Comparison of ENCODE assay signal across 1 cellular context in the genomic region with DNA sequence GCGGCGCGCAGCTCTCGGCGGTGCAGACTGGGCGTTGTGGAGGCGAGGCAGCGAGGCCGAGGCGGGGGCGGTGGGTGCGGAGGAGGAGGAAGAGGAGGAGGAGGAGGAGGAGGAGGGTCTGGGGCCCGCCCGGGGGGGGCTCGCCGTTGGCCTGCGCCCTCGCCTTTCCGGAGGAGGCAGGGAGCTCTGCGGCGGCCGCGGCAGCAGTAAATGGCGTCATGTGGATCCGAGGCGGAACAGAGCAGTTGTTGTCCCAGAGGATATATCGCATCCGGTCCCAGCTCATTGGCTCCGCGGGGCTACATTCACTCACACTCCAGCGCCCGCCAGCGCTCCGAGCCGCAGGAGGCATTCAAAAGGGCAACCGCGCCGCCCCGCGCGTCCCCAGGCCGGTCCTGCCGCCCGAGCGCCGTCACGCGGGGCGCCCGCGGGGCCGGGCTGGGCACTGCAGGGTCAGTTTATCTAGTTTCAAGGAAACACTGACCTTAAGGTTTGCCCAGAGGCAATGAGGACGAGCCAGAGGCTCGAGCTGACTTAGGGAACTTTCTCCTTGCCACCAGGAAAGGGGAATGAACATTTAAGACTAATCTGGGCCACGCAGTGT.
TF ChIP-seq lines count a peak whose summit lies in the region.

A gene with protein sequence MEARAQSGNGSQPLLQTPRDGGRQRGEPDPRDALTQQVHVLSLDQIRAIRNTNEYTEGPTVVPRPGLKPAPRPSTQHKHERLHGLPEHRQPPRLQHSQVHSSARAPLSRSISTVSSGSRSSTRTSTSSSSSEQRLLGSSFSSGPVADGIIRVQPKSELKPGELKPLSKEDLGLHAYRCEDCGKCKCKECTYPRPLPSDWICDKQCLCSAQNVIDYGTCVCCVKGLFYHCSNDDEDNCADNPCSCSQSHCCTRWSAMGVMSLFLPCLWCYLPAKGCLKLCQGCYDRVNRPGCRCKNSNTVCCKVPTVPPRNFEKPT (minus strand): TSS at position 29 of the 604 bp plus-strand sequence. CDS start 3,421 bp downstream, outside the sequence.

TF ChIP-seq in HepG2, 621 proteins besides CTCF, POLR2A, EP300 and RAD21 (continued from another document and continues in another):
- TF ChIP-seq, protein P1, sequence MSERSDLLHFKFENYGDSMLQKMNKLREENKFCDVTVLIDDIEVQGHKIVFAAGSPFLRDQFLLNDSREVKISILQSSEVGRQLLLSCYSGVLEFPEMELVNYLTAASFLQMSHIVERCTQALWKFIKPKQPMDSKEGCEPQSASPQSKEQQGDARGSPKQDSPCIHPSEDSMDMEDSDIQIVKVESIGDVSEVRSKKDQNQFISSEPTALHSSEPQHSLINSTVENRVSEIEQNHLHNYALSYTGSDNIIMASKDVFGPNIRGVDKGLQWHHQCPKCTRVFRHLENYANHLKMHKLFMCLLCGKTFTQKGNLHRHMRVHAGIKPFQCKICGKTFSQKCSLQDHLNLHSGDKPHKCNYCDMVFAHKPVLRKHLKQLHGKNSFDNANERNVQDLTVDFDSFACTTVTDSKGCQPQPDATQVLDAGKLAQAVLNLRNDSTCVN (CRISPR knock-in tag; IDR thresholded peaks at IDR 0.05; ENCODE audit: borderline replicate concordance), result no peak; the same call in 1 of the 2 replicates
- TF ChIP-seq SMYD3 (CRISPR knock-in tag; IDR thresholded peaks at IDR 0.05), result no peak
- TF ChIP-seq ZNF432 (CRISPR knock-in tag; IDR thresholded peaks at IDR 0.05; ENCODE audit: borderline replicate concordance), result no peak
- no peak for TF ChIP-seq ZNF878 (CRISPR knock-in tag; IDR thresholded peaks at IDR 0.05)
- peak; percentile 74; the same call in 1 of the 2 replicates for TF ChIP-seq ATF7-NPFF (CRISPR knock-in tag; IDR thresholded peaks at IDR 0.05; ENCODE audit: low read depth)
- TF ChIP-seq, protein P2, sequence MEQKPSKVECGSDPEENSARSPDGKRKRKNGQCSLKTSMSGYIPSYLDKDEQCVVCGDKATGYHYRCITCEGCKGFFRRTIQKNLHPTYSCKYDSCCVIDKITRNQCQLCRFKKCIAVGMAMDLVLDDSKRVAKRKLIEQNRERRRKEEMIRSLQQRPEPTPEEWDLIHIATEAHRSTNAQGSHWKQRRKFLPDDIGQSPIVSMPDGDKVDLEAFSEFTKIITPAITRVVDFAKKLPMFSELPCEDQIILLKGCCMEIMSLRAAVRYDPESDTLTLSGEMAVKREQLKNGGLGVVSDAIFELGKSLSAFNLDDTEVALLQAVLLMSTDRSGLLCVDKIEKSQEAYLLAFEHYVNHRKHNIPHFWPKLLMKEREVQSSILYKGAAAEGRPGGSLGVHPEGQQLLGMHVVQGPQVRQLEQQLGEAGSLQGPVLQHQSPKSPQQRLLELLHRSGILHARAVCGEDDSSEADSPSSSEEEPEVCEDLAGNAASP (CRISPR knock-in tag; IDR thresholded peaks at IDR 0.05; ENCODE audit: borderline replicate concordance), result 0 out of 2 replicates have a peak, but pooled peaks have one; percentile 18
- TF ChIP-seq KAT8 (CRISPR knock-in tag; IDR thresholded peaks at IDR 0.05), result peak; percentile 56; the same call in 1 of the 2 replicates
- TF ChIP-seq FOSL1 (CRISPR knock-in tag; IDR thresholded peaks at IDR 0.05; ENCODE audit: borderline replicate concordance), result no peak
- peak; percentile 66; the same call in 1 of the 2 replicates for TF ChIP-seq ZNF788 (CRISPR knock-in tag; IDR thresholded peaks at IDR 0.05; ENCODE audit: borderline replicate concordance)
- TF ChIP-seq GTF2F1 (IDR thresholded peaks at IDR 0.05; ENCODE audit: low read length), result no peak
- TF ChIP-seq, protein P3, sequence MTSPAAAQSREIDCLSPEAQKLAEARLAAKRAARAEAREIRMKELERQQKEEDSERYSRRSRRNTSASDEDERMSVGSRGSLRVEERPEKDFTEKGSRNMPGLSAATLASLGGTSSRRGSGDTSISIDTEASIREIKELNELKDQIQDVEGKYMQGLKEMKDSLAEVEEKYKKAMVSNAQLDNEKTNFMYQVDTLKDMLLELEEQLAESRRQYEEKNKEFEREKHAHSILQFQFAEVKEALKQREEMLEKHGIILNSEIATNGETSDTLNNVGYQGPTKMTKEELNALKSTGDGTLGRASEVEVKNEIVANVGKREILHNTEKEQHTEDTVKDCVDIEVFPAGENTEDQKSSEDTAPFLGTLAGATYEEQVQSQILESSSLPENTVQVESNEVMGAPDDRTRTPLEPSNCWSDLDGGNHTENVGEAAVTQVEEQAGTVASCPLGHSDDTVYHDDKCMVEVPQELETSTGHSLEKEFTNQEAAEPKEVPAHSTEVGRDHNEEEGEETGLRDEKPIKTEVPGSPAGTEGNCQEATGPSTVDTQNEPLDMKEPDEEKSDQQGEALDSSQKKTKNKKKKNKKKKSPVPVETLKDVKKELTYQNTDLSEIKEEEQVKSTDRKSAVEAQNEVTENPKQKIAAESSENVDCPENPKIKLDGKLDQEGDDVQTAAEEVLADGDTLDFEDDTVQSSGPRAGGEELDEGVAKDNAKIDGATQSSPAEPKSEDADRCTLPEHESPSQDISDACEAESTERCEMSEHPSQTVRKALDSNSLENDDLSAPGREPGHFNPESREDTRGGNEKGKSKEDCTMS (CRISPR knock-in tag; conservative IDR thresholded peaks at IDR 0.05), result no peak
- no peak for TF ChIP-seq ZNF720 (CRISPR knock-in tag; IDR thresholded peaks at IDR 0.05)
- TF ChIP-seq ZNF605 (CRISPR knock-in tag; IDR thresholded peaks at IDR 0.05), result no peak
- TF ChIP-seq ZNF547 (CRISPR knock-in tag; IDR thresholded peaks at IDR 0.05), result no peak
- peak; percentile 81 for TF ChIP-seq ZNF264 (CRISPR knock-in tag; IDR thresholded peaks at IDR 0.05)
- TF ChIP-seq KMT2A (CRISPR knock-in tag; IDR thresholded peaks at IDR 0.05), result peak; percentile 45; the same call in 1 of the 2 replicates
- peak; percentile 30; the same call in 1 of the 2 replicates for TF ChIP-seq CREB1 (IDR thresholded peaks at IDR 0.05)
- no peak for TF ChIP-seq CREB1 (CRISPR knock-in tag; IDR thresholded peaks at IDR 0.05)
- TF ChIP-seq SATB2 (CRISPR knock-in tag; IDR thresholded peaks at IDR 0.05), result no peak
- TF ChIP-seq, protein P4, sequence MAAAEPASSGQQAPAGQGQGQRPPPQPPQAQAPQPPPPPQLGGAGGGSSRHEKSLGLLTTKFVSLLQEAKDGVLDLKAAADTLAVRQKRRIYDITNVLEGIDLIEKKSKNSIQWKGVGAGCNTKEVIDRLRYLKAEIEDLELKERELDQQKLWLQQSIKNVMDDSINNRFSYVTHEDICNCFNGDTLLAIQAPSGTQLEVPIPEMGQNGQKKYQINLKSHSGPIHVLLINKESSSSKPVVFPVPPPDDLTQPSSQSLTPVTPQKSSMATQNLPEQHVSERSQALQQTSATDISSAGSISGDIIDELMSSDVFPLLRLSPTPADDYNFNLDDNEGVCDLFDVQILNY (CRISPR knock-in tag; conservative IDR thresholded peaks at IDR 0.05), result no peak
- TF ChIP-seq ZNF749 (CRISPR knock-in tag; IDR thresholded peaks at IDR 0.05; ENCODE audit: borderline replicate concordance), result no peak
- TF ChIP-seq PCBP1 (IDR thresholded peaks at IDR 0.05; ENCODE audit: borderline replicate concordance, low read depth, low read length), result no peak
- no peak for TF ChIP-seq FOXP1 (IDR thresholded peaks at IDR 0.05)
- peak; percentile 9; the same call in 1 of the 2 replicates for TF ChIP-seq FOXP1 (CRISPR knock-in tag; IDR thresholded peaks at IDR 0.05)
- TF ChIP-seq ZFP37 (CRISPR knock-in tag; IDR thresholded peaks at IDR 0.05; ENCODE audit: borderline replicate concordance), result 0 out of 2 replicates have a peak, but pooled peaks have one; percentile 66
- 0 out of 2 replicates have a peak, but pooled peaks have one; percentile 16 for TF ChIP-seq ZNF558 (CRISPR knock-in tag; IDR thresholded peaks at IDR 0.05; ENCODE audit: borderline replicate concordance)
- TF ChIP-seq, protein P5, sequence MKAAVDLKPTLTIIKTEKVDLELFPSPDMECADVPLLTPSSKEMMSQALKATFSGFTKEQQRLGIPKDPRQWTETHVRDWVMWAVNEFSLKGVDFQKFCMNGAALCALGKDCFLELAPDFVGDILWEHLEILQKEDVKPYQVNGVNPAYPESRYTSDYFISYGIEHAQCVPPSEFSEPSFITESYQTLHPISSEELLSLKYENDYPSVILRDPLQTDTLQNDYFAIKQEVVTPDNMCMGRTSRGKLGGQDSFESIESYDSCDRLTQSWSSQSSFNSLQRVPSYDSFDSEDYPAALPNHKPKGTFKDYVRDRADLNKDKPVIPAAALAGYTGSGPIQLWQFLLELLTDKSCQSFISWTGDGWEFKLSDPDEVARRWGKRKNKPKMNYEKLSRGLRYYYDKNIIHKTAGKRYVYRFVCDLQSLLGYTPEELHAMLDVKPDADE (CRISPR knock-in tag; IDR thresholded peaks at IDR 0.05), result no peak
- no peak for TF ChIP-seq ZNF644 (CRISPR knock-in tag; IDR thresholded peaks at IDR 0.05; ENCODE audit: low read depth)
- TF ChIP-seq JUN (CRISPR knock-in tag; IDR thresholded peaks at IDR 0.05), result no peak
- TF ChIP-seq, protein P6, sequence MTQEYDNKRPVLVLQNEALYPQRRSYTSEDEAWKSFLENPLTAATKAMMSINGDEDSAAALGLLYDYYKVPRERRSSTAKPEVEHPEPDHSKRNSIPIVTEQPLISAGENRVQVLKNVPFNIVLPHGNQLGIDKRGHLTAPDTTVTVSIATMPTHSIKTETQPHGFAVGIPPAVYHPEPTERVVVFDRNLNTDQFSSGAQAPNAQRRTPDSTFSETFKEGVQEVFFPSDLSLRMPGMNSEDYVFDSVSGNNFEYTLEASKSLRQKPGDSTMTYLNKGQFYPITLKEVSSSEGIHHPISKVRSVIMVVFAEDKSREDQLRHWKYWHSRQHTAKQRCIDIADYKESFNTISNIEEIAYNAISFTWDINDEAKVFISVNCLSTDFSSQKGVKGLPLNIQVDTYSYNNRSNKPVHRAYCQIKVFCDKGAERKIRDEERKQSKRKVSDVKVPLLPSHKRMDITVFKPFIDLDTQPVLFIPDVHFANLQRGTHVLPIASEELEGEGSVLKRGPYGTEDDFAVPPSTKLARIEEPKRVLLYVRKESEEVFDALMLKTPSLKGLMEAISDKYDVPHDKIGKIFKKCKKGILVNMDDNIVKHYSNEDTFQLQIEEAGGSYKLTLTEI (CRISPR knock-in tag; conservative IDR thresholded peaks at IDR 0.05), result no peak
- TF ChIP-seq, protein P7, sequence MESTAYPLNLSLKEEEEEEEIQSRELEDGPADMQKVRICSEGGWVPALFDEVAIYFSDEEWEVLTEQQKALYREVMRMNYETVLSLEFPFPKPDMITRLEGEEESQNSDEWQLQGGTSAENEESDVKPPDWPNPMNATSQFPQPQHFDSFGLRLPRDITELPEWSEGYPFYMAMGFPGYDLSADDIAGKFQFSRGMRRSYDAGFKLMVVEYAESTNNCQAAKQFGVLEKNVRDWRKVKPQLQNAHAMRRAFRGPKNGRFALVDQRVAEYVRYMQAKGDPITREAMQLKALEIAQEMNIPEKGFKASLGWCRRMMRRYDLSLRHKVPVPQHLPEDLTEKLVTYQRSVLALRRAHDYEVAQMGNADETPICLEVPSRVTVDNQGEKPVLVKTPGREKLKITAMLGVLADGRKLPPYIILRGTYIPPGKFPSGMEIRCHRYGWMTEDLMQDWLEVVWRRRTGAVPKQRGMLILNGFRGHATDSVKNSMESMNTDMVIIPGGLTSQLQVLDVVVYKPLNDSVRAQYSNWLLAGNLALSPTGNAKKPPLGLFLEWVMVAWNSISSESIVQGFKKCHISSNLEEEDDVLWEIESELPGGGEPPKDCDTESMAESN (CRISPR knock-in tag; conservative IDR thresholded peaks at IDR 0.05), result peak; percentile 50; the same call in 1 of the 2 replicates
- TF ChIP-seq PITX1 (CRISPR knock-in tag; IDR thresholded peaks at IDR 0.05), result peak; percentile 76
- TF ChIP-seq, protein P8, sequence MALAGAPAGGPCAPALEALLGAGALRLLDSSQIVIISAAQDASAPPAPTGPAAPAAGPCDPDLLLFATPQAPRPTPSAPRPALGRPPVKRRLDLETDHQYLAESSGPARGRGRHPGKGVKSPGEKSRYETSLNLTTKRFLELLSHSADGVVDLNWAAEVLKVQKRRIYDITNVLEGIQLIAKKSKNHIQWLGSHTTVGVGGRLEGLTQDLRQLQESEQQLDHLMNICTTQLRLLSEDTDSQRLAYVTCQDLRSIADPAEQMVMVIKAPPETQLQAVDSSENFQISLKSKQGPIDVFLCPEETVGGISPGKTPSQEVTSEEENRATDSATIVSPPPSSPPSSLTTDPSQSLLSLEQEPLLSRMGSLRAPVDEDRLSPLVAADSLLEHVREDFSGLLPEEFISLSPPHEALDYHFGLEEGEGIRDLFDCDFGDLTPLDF (CRISPR knock-in tag; IDR thresholded peaks at IDR 0.05), result no peak
- TF ChIP-seq ZNF781 (CRISPR knock-in tag; IDR thresholded peaks at IDR 0.05; ENCODE audit: borderline replicate concordance, not compliant biosample characterization), result no peak
- peak; percentile 60; the same call in 1 of the 2 replicates for TF ChIP-seq RFXAP (CRISPR knock-in tag; IDR thresholded peaks at IDR 0.05; ENCODE audit: borderline replicate concordance)
- no peak; the same call in 1 of the 2 replicates for TF ChIP-seq BCL6 (CRISPR knock-in tag; IDR thresholded peaks at IDR 0.05)
- TF ChIP-seq, protein P9, sequence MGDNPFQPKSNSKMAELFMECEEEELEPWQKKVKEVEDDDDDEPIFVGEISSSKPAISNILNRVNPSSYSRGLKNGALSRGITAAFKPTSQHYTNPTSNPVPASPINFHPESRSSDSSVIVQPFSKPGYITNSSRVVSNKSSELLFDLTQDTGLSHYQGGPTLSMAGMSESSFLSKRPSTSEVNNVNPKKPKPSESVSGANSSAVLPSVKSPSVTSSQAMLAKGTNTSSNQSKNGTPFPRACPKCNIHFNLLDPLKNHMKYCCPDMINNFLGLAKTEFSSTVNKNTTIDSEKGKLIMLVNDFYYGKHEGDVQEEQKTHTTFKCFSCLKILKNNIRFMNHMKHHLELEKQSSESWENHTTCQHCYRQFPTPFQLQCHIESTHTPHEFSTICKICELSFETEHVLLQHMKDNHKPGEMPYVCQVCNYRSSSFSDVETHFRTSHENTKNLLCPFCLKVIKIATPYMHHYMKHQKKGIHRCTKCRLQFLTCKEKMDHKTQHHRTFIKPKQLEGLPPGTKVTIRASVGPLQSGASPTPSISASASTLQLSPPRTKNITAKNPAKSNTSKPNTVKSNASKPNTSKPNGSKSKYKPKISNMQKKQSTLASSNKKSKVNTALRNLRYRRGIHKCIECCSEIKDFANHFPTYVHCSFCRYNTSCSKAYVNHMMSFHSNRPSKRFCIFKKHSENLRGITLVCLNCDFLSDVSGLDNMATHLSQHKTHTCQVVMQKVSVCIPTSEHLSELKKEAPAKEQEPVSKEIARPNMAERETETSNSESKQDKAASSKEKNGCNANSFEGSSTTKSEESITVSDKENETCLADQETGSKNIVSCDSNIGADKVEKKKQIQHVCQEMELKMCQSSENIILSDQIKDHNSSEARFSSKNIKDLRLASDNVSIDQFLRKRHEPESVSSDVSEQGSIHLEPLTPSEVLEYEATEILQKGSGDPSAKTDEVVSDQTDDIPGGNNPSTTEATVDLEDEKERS (CRISPR knock-in tag; IDR thresholded peaks at IDR 0.05), result no peak
- no peak for TF ChIP-seq ZSCAN25 (CRISPR knock-in tag; IDR thresholded peaks at IDR 0.05)
- 0 out of 2 replicates have a peak, but pooled peaks have one; percentile 44 for TF ChIP-seq BRD4 (CRISPR knock-in tag; IDR thresholded peaks at IDR 0.05)
- no peak for TF ChIP-seq NFIC (IDR thresholded peaks at IDR 0.05; ENCODE audit: low read length)
- TF ChIP-seq, protein P10, sequence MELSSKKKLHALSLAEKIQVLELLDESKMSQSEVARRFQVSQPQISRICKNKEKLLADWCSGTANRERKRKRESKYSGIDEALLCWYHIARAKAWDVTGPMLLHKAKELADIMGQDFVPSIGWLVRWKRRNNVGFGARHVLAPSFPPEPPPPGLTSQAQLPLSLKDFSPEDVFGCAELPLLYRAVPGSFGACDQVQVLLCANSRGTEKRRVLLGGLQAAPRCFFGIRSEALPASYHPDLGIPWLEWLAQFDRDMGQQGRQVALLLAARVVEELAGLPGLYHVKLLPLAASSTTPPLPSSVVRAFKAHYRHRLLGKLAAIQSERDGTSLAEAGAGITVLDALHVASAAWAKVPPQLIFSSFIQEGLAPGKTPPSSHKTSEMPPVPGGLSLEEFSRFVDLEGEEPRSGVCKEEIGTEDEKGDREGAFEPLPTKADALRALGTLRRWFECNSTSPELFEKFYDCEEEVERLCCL (CRISPR knock-in tag; IDR thresholded peaks at IDR 0.05; ENCODE audit: borderline replicate concordance), result no peak
- no peak; the same call in 1 of the 2 replicates for TF ChIP-seq ATF7 (IDR thresholded peaks at IDR 0.05)
- TF ChIP-seq ATF7 (CRISPR knock-in tag; IDR thresholded peaks at IDR 0.05), result no peak
